10 cellular contexts compared by ENCODE assay signal in the genomic region with DNA sequence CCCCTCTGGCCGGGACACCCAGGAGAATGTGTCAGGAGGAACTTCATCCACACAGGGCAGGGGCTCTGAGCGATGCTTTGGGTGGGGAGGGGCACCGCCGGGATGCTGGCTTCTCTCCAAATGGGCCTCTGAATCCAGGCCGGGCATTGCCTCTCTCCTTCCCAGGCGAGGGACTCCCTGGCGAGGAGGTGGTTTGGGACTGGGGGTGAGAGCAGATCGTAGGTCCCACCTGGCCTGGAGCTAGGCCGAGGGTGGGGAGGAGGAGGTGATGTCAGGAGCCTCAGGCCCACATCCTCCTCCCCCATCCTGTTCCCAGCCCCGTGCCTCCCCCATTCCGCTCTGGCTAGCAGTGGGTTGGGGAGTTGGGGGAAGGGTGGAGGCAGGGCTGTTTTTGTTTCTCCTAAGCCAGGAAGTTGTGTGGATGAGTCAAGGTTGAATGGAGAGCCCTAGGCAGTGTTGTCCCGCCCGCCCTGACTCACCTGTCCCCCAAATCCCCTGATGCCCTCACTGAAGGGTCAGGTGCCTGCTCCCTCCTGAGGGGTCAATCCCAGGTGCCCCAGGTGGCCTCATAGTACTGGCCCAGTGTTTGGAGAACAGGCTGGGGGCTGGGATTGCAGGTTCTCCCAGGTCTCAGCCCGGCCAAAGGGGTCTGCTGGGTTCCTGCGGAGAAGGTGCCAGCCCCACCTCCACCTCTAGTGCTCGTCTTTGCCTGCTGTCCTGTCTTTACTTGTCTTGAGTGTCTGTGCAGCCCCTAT. TPM values are rescaled to one million over a fixed set of nuclear protein-coding genes. Genes with fewer than 3 reads are reported as not detected.
DNase-seq lines count a peak whose midpoint lies in the region; ATAC-seq and TF ChIP-seq lines count a peak whose summit lies in the region.
"Had no signal": no experiment of that assay in that cellular context is flagged by ENCODE, and none has a peak within 500 bp of the region (broad histone marks: within the 10 kb centered on the region; RNA-seq: fewer than 3 reads in every experiment).

No MANE protein-coding gene starts in this region.

- H3K27ac ChIP-seq in endodermal cell (ENCODE audit: low read depth, low read length) = no peak overlapping the region
- no peak overlapping the region for H3K27ac ChIP-seq in CD4-positive, alpha-beta T cell (ENCODE audit: low read depth, low read length)

- H3K9me3 Mint-ChIP-seq in endodermal cell (no peaks in the 10 kb centered on the region), nephron progenitor cell (no peaks in the 10 kb centered on the region), natural killer cell (no peaks in the 10 kb centered on the region)
- H3K9me3 Mint-ChIP-seq in CD4-positive, alpha-beta T cell = no peaks in the 10 kb centered on the region
- H3K9me3 Mint-ChIP-seq: activated naive CD8-positive, alpha-beta T cell treated with anti-CD3 and anti-CD28 coated beads, Interleukin-2, amount 10 ng/mL, durations not matched to agents 7 days and 5 days had no signal

- POLR2A ChIA-PET in CD4-positive, alpha-beta T cell (lab: Charles Lee) = interaction anchor here (1.3 kb wide), 1 partner anchor 12 kb away, joined by 3 read pairs; no protein-coding TSS in a partner anchor

- H3K4me1 ChIP-seq in endodermal cell (ENCODE audit: control insufficient read depth, insufficient read depth, low read length) = peaks cover 5% of the 10 kb centered on the region

- H3K27ac Mint-ChIP-seq in endodermal cell (peak overlapping the region; percentile 98), nephron progenitor cell (no peak overlapping the region), natural killer cell (peak overlapping the region in 1 of 2 donors; percentile 91)
- H3K27ac Mint-ChIP-seq in CD4-positive, alpha-beta T cell = no peak overlapping the region
- H3K27ac Mint-ChIP-seq: activated naive CD8-positive, alpha-beta T cell treated with anti-CD3 and anti-CD28 coated beads, Interleukin-2, amount 10 ng/mL, durations not matched to agents 7 days and 5 days had no signal

- intact Hi-C loops in natural killer cell (cut with micrococcal nuclease) = no loop called here
- intact Hi-C loops in CD4-positive, alpha-beta T cell (cut with DNase I, micrococcal nuclease) = no loop called here

- ATAC-seq in natural killer cell (no peak), HG02623 (IDR thresholded peaks at IDR 0.05; ENCODE audit: unreplicated experiment) (no peak)
- ATAC-seq in CD4-positive, alpha-beta T cell (ENCODE audit: poor library complexity) = no peak

- no peaks in the 10 kb centered on the region for H3K27me3 Mint-ChIP-seq in endodermal cell (ENCODE audit: insufficient read depth)
- H3K27me3 Mint-ChIP-seq in nephron progenitor cell (ENCODE audit: low read depth, poor library complexity) = peaks cover 81% of the 10 kb centered on the region
- H3K27me3 Mint-ChIP-seq in natural killer cell (ENCODE audit: low read depth in 2 of 2) = peaks cover 18 to 27% of the 10 kb centered on the region in 2 donors
- peaks cover 20% of the 10 kb centered on the region for H3K27me3 Mint-ChIP-seq in CD4-positive, alpha-beta T cell

- H3K4me1 Mint-ChIP-seq in endodermal cell (peaks cover 28% of the 10 kb centered on the region), nephron progenitor cell (peaks cover 37% of the 10 kb centered on the region), natural killer cell (peaks cover 6 to 20% of the 10 kb centered on the region in 2 donors)
- peaks cover 6% of the 10 kb centered on the region for H3K4me1 Mint-ChIP-seq in CD4-positive, alpha-beta T cell (ENCODE audit: low read depth)

- no peaks in the 10 kb centered on the region for H3K27me3 ChIP-seq in MG63
- no peaks in the 10 kb centered on the region for H3K27me3 ChIP-seq in endodermal cell (ENCODE audit: control insufficient read depth, insufficient read depth, low read length, poor library complexity, severe bottlenecking)
- peaks cover 10% of the 10 kb centered on the region for H3K27me3 ChIP-seq in CD4-positive, alpha-beta T cell (ENCODE audit: control insufficient read depth, insufficient read depth, low read length)

- H3K36me3 ChIP-seq in MG63 (no peaks in the 10 kb centered on the region), endodermal cell (ENCODE audit: control insufficient read depth, insufficient read depth, low read length) (peaks cover 11% of the 10 kb centered on the region)

- CTCF ChIA-PET in CD4-positive, alpha-beta T cell (lab: Charles Lee) = interaction anchor here (2.5 kb wide), 1 partner anchor 10 kb away, joined by 9 read pairs; the partner anchor contains the start of gene MIEN1

- no peak overlapping the region for H3K4me3 ChIP-seq in MG63
- H3K4me3 ChIP-seq in endodermal cell (ENCODE audit: low read length) = peak overlapping the region; percentile 87

- WGBS in endodermal cell (ENCODE audit: insufficient coverage in 1 of 2, insufficient read length in 1 of 2), 2 experiments = 35 to 80% methylated on average over 2 to 11 of the region's 16 CpGs

- TF ChIP-seq CTCF in endodermal cell (conservative IDR thresholded peaks at IDR 0.05) (no peak), nephron progenitor cell (IDR thresholded peaks at IDR 0.05) (no peak), natural killer cell (IDR thresholded peaks at IDR 0.05) (no peak)
- no peak for TF ChIP-seq CTCF in CD4-positive, alpha-beta T cell (IDR thresholded peaks at IDR 0.05)

- H3K9ac ChIP-seq in endodermal cell (ENCODE audit: extremely low read depth, low read length, poor library complexity, severe bottlenecking) = peak overlapping the region; percentile 32

- H3K36me3 Mint-ChIP-seq in endodermal cell (ENCODE audit: low read depth) (peaks cover 25% of the 10 kb centered on the region), nephron progenitor cell (ENCODE audit: low read depth) (no peaks in the 10 kb centered on the region), natural killer cell (no peaks in the 10 kb centered on the region)
- H3K36me3 Mint-ChIP-seq in CD4-positive, alpha-beta T cell (ENCODE audit: low read depth) = no peaks in the 10 kb centered on the region
- H3K36me3 Mint-ChIP-seq: activated naive CD8-positive, alpha-beta T cell treated with anti-CD3 and anti-CD28 coated beads, Interleukin-2, amount 10 ng/mL, durations not matched to agents 7 days and 5 days had no signal

- DNase-seq in DMS153 treated with DMSO at 0.1 percent for 48 hours (lab: John Stamatoyannopoulos, UW; ENCODE audit: unreplicated experiment) = peak; percentile 20
- peak; percentile 75 for DNase-seq in MG63
- peak; percentile 97 for DNase-seq in endodermal cell
- no peak for DNase-seq in nephron progenitor cell
- no peak for DNase-seq in natural killer cell
- no peak for DNase-seq in CD4-positive, alpha-beta T cell
- DNase-seq in stimulated activated CD4-positive, alpha-beta T cell treated with anti-CD3 and anti-CD28 coated beads, Interleukin-4, amount 100 ng/mL, for 24 hours = no peak
- DNase-seq: activated naive CD8-positive, alpha-beta T cell treated with anti-CD3 and anti-CD28 coated beads, Interleukin-2, amount 10 ng/mL, durations not matched to agents 7 days and 5 days; NCI-H774 had no signal

- H3K9me3 ChIP-seq in MG63 = no peaks in the 10 kb centered on the region
- H3K9me3 ChIP-seq in endodermal cell (ENCODE audit: control insufficient read depth, low read length) = no peaks in the 10 kb centered on the region
- no peaks in the 10 kb centered on the region for H3K9me3 ChIP-seq in CD4-positive, alpha-beta T cell (ENCODE audit: control insufficient read depth, low read length)

- H3K4me3 Mint-ChIP-seq in endodermal cell = peak overlapping the region; percentile 88
- peak overlapping the region; percentile 78 for H3K4me3 Mint-ChIP-seq in nephron progenitor cell
- no peak overlapping the region for H3K4me3 Mint-ChIP-seq in natural killer cell
- no peak overlapping the region for H3K4me3 Mint-ChIP-seq in CD4-positive, alpha-beta T cell
- H3K4me3 Mint-ChIP-seq: activated naive CD8-positive, alpha-beta T cell treated with anti-CD3 and anti-CD28 coated beads, Interleukin-2, amount 10 ng/mL, durations not matched to agents 7 days and 5 days had no signal

RNA-seq across cellular contexts. Expression of gene GRB7, which starts 2.8 kb away (rescaled TPM):
- not detected in 2 replicates for total RNA-seq in MG63 (2014; rRNA removed; shearing (Covaris generic); ENCODE audit: low replicate concordance)
- total RNA-seq in endodermal cell = 10 to 100 TPM; 54.6 to 73.9 TPM
- polyA plus RNA-seq in endodermal cell (2013, experiment 1 of 2) = 6.1 TPM
- 4.4 TPM for polyA plus RNA-seq in endodermal cell (2013, experiment 2 of 2)
- total RNA-seq in natural killer cell = under 1 TPM in 1 of 3 donors, not detected in 2; 0.27 TPM
- not detected for total RNA-seq in CD4-positive, alpha-beta T cell

RNA-seq across cellular contexts. Expression of gene MIEN1, which starts 10.2 kb away (rescaled TPM):
- total RNA-seq in MG63 (2014; rRNA removed; shearing (Covaris generic); ENCODE audit: low replicate concordance) = 53.8 and 75.4 TPM in 2 replicates
- total RNA-seq in endodermal cell (10 to 100 TPM; 42.6 to 57.0 TPM), natural killer cell (10 to 100 TPM; 48.8 to 55.2 (median 51.6) TPM)
- 57.8 TPM for polyA plus RNA-seq in endodermal cell (2013, experiment 1 of 2)
- polyA plus RNA-seq in endodermal cell (2013, experiment 2 of 2) = 57.7 TPM
- total RNA-seq in CD4-positive, alpha-beta T cell = 10 to 100 TPM; 31.5 to 32.3 TPM

RNA-seq across cellular contexts. Expression of gene ERBB2, which starts 40.7 kb away (rescaled TPM):
- total RNA-seq in MG63 (2014; rRNA removed; shearing (Covaris generic); ENCODE audit: low replicate concordance) = 19.8 and 30.8 TPM in 2 replicates
- 100 to 1,000 TPM; 110 to 133 TPM for total RNA-seq in endodermal cell
- polyA plus RNA-seq in endodermal cell (2013, experiment 1 of 2) = 72.5 TPM
- polyA plus RNA-seq in endodermal cell (2013, experiment 2 of 2) = 68.6 TPM
- total RNA-seq in natural killer cell = 100 to 1,000 TPM in 1 of 3 donors, 10 to 100 TPM in 2; 77.6 to 115 (median 82.1) TPM
- 1 to 10 TPM; 2.4 to 4.6 TPM for total RNA-seq in CD4-positive, alpha-beta T cell

RNA-seq across cellular contexts. Expression of gene PGAP3, which starts 52.7 kb away (rescaled TPM):
- total RNA-seq in MG63 (2014; rRNA removed; shearing (Covaris generic); ENCODE audit: low replicate concordance) = 9.5 and 29.2 TPM in 2 replicates
- 10 to 100 TPM; 22.6 to 29.3 TPM for total RNA-seq in endodermal cell
- 12.2 TPM for polyA plus RNA-seq in endodermal cell (2013, experiment 1 of 2)
- 11.0 TPM for polyA plus RNA-seq in endodermal cell (2013, experiment 2 of 2)
- total RNA-seq in natural killer cell = 10 to 100 TPM; 45.8 to 57.8 (median 52.4) TPM
- total RNA-seq in CD4-positive, alpha-beta T cell = 10 to 100 TPM; 26.1 to 30.7 TPM

Comparison
In these comparisons a context has a peak if more than half of its experiments do, and no peak if none do; other contexts are left out.
1. DNase-seq: peak in DMS153 treated with DMSO at 0.1 percent for 48 hours (single experiment), MG63 (single experiment) and endodermal cell (single experiment); none in nephron progenitor cell (single experiment), natural killer cell (single experiment), CD4-positive, alpha-beta T cell (0 of 10) and stimulated activated CD4-positive, alpha-beta T cell treated with anti-CD3 and anti-CD28 coated beads, Interleukin-4, amount 100 ng/mL, for 24 hours (single experiment).
2. H3K4me3 Mint-ChIP-seq: peak in endodermal cell (single experiment) and nephron progenitor cell (single experiment); none in natural killer cell (single experiment) and CD4-positive, alpha-beta T cell (single experiment).
3. RNA of gene GRB7, which starts 2.8 kb away (total RNA-seq): 54.6 to 73.9 TPM in endodermal cell; not detected in CD4-positive, alpha-beta T cell, not detected in MG63 and 0.27 TPM in natural killer cell; every median in the first group is over 10 times any median in the second.